ENCODE assay signal across 8 cellular contexts in genomic region chr19:21835810-21836444, GRCh38. TPM values are rescaled to one million over a fixed set of nuclear protein-coding genes. Genes with fewer than 3 reads are reported as not detected.
DNase-seq lines count a peak whose midpoint lies in the region; ATAC-seq, FAIRE-seq and TF ChIP-seq lines count a peak whose summit lies in the region.

TSS of gene ZNF43 (minus strand) at chr19:21836182. CDS start at chr19:21836038, 144 bp downstream.

- DNase-seq in D721Med (ENCODE audit: insufficient read length, low spot score) (peak; percentile 58), adipocyte (ENCODE audit: low read depth) (peak; percentile 93), Right ventricle myocardium superior (peak; percentile 98), ovary (peak; percentile 95 to 98 (median 97))

- ATAC-seq in GM21515 (IDR thresholded peaks at IDR 0.05; ENCODE audit: unreplicated experiment) (peak; percentile 89), Right ventricle myocardium superior (ENCODE audit: poor library complexity) (peak; percentile 99)

- H2AFZ ChIP-seq in SU-DHL-6 (ENCODE audit: low read depth, low read length, severe bottlenecking) = peak within 1 kb of the TSS; percentile 79

- WGBS in ovary, 3 donors = 0 to 1% (median 0%) methylated on average over 14 to 29 of the region's 29 CpGs
- under 1% methylated on average over 29 of the region's 29 CpGs for WGBS in thymus

- TF ChIP-seq EP300 in ovary (IDR thresholded peaks at IDR 0.05) = no peak

- H3K27me3 ChIP-seq in SU-DHL-6 (ENCODE audit: low read length) (no peaks in the 10 kb centered on the region), adipocyte (replicated peaks; ENCODE audit: control insufficient read depth, insufficient read depth, low read length) (no peaks in the 10 kb centered on the region), ovary (no peaks in the 10 kb centered on the region), thymus (ENCODE audit: control insufficient read depth, insufficient read depth) (no peaks in the 10 kb centered on the region)

- peaks cover 42% of the 10 kb centered on the region for H3K9me3 ChIP-seq in KOPT-K1 (ENCODE audit: insufficient read depth, low read length, poor library complexity, severe bottlenecking)
- H3K9me3 ChIP-seq in SU-DHL-6 (ENCODE audit: insufficient read depth, low read length) = no peaks in the 10 kb centered on the region; the same call in 1 of the 2 replicates
- H3K9me3 ChIP-seq in adipocyte (ENCODE audit: control insufficient read depth, low read length) = peaks cover 12% of the 10 kb centered on the region
- H3K9me3 ChIP-seq in ovary = no peaks in the 10 kb centered on the region
- H3K9me3 ChIP-seq in thymus (ENCODE audit: control insufficient read depth) = peaks cover 1% of the 10 kb centered on the region

- H3K4me3 ChIP-seq in SU-DHL-6 (ENCODE audit: insufficient read depth, low read length, poor library complexity, severe bottlenecking) = peak within 1 kb of the TSS; percentile 73
- H3K4me3 ChIP-seq in adipocyte (ENCODE audit: low read length) = peak within 1 kb of the TSS; percentile 93
- H3K4me3 ChIP-seq in ovary = peak within 1 kb of the TSS; percentile 65
- peak within 1 kb of the TSS; percentile 90 for H3K4me3 ChIP-seq in thymus (ENCODE audit: low read length)

- no peak for TF ChIP-seq CTCF in D721Med (IDR thresholded peaks at IDR 0.05; ENCODE audit: insufficient read depth, missing control alignments)
- no peak for TF ChIP-seq CTCF in SU-DHL-6 (IDR thresholded peaks at IDR 0.05; ENCODE audit: insufficient read depth, low read length, poor library complexity, severe bottlenecking)
- TF ChIP-seq CTCF in ovary (IDR thresholded peaks at IDR 0.05) = no peak

- peak; percentile 16 for FAIRE-seq in D721Med (lab: Jason Lieb, UNC)

- H4K20me1 ChIP-seq in SU-DHL-6 (ENCODE audit: low read depth, low read length) = no peaks in the 10 kb centered on the region

- TF ChIP-seq POLR2A in ovary (IDR thresholded peaks at IDR 0.05) = peak; percentile 75

- intact Hi-C loops in Right ventricle myocardium superior (cut with DNase I) (no loop called here), ovary (cut with DNase I) (no loop called here)

- H3K4me2 ChIP-seq in SU-DHL-6 (ENCODE audit: low read depth, low read length, poor library complexity, severe bottlenecking) = peak within 1 kb of the TSS; percentile 67

- peak within 1 kb of the TSS; percentile 86 for H3K9ac ChIP-seq in SU-DHL-6 (ENCODE audit: low read length)
- H3K9ac ChIP-seq in adipocyte (ENCODE audit: low read length) = peak within 1 kb of the TSS; percentile 92

- no peaks in the 10 kb centered on the region for H3K9me2 ChIP-seq in SU-DHL-6 (replicated peaks; ENCODE audit: insufficient read depth, low read length)

- H3K27ac ChIP-seq in KOPT-K1 (ENCODE audit: low read depth, low read length, poor library complexity, severe bottlenecking) (peak within 1 kb of the TSS; percentile 93), SU-DHL-6 (ENCODE audit: low read depth, low read length) (peak within 1 kb of the TSS; percentile 84), ovary (peak within 1 kb of the TSS; percentile 73 to 88), thymus (ENCODE audit: low read depth) (peak within 1 kb of the TSS; percentile 98)

- peaks cover 49% of the 10 kb centered on the region for H3K79me2 ChIP-seq in SU-DHL-6 (ENCODE audit: insufficient read depth, low read length)

- peaks cover 10% of the 10 kb centered on the region for H3F3A ChIP-seq in SU-DHL-6 (ENCODE audit: insufficient read depth)

- H3K36me3 ChIP-seq in KOPT-K1 (ENCODE audit: insufficient read depth, low read length) (peaks cover 69% of the 10 kb centered on the region), SU-DHL-6 (ENCODE audit: low read length) (peaks cover 28% of the 10 kb centered on the region; the same call in 1 of the 2 replicates), adipocyte (ENCODE audit: control insufficient read depth, insufficient read depth, low read length, severe bottlenecking) (no peaks in the 10 kb centered on the region), ovary (no peaks in the 10 kb centered on the region), thymus (ENCODE audit: control insufficient read depth, insufficient read depth) (peaks cover 18% of the 10 kb centered on the region)

- H3K4me1 ChIP-seq in adipocyte (ENCODE audit: control insufficient read depth, insufficient read depth, low read length) = peaks cover 19% of the 10 kb centered on the region
- peaks cover 2% of the 10 kb centered on the region for H3K4me1 ChIP-seq in ovary (ENCODE audit: insufficient read depth)
- peaks cover 4% of the 10 kb centered on the region for H3K4me1 ChIP-seq in thymus (ENCODE audit: control insufficient read depth, insufficient read depth, low read length)

RNA-seq across cellular contexts. Expression of gene ZNF43, which starts in this region (rescaled TPM):
- total RNA-seq in Right ventricle myocardium superior (4.5 TPM), ovary (10 to 100 TPM; 16.4 to 31.2 (median 23.6) TPM)
- polyA plus RNA-seq in ovary (10 to 100 TPM; 10.8 to 12.5 TPM), thymus (14.1 TPM)

Comparison
In these comparisons a context has a peak if more than half of its experiments do, and no peak if none do; other contexts are left out.
1. Peak in every context shown above with its lines: DNase-seq, ATAC-seq, H3K4me3 ChIP-seq and H3K27ac ChIP-seq.